In the genomic region with DNA sequence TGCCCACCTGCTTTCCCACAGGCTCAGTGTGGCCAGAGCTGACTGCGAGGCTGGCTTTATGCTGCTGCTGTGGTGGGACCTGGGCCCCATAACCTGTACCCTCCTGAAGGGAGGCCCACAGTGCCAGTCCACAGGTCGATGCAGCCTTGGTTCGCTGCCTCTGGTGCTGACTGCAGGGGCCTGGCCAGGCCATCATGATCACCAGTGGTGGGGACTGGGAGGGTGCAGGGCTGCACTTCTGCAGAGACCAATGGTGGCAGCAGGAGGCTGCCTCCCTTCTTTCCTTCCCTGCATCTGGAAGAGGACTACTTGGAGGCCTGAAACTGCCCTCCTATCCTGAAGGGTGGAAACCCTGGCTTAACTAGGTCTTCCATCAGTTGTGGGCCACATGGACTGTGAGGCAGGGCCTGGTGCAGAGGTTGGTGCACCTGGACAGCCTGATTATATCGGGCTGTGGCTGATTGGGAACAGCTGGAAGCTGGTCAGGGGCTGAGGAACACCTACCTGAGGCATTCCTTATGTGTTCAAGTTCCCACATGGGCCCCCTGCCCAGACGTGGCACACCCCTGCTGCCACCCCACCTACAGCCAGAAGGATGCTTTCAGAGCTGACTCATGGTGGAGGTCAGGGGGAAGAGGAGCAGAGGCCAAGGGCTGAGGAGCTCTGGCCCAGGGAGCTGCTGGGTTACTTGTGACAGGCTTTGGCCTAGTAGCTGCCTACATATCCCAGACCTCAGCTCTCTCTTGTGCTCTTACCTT, we compare ENCODE assay signal across 18 cellular contexts.
"Had no signal": no experiment of that assay in that cellular context is flagged by ENCODE, and none has a peak within 500 bp of the region (broad histone marks: within the 10 kb centered on the region; RNA-seq: fewer than 3 reads in every experiment).

No MANE protein-coding gene starts in this region.

- H3K4me3 ChIP-seq: gastrocnemius medialis, heart right ventricle, thoracic aorta, upper lobe of left lung had no signal

- H3K27ac ChIP-seq: brain microvascular endothelial cell, gastrocnemius medialis, heart right ventricle, neutrophil, thoracic aorta, upper lobe of left lung had no signal

- H3K9me3 ChIP-seq: gastrocnemius medialis, heart right ventricle, neutrophil, thoracic aorta, upper lobe of left lung had no signal

- H3K36me3 Mint-ChIP-seq: natural killer cell had no signal

- H3K9me3 Mint-ChIP-seq: natural killer cell had no signal

- H3K4me3 Mint-ChIP-seq: activated CD4-positive, alpha-beta T cell treated with anti-CD3 and anti-CD28 coated beads for 36 hours; activated naive CD4-positive, alpha-beta T cell treated with anti-CD3 and anti-CD28 coated beads, Interleukin-2, amount 10 ng/mL, durations not matched to agents 7 days and 5 days; natural killer cell had no signal

- H3K27ac Mint-ChIP-seq: activated CD4-positive, alpha-beta T cell treated with anti-CD3 and anti-CD28 coated beads for 36 hours; activated naive CD4-positive, alpha-beta T cell treated with anti-CD3 and anti-CD28 coated beads, Interleukin-2, amount 10 ng/mL, durations not matched to agents 7 days and 5 days; natural killer cell; progenitor cell of endocrine pancreas had no signal

- ATAC-seq: activated CD4-positive, alpha-beta T cell treated with anti-CD3 and anti-CD28 coated beads for 36 hours; esophagus mucosa; gastrocnemius medialis; heart right ventricle; natural killer cell had no signal

- DNase-seq: activated CD4-positive, alpha-beta T cell treated with anti-CD3 and anti-CD28 coated beads for 36 hours; activated CD4-positive, alpha-beta T cell treated with anti-CD3 and anti-CD28 coated beads, Interleukin-2, amount 50 U/mL, for 48 hours; activated effector memory CD4-positive, alpha-beta T cell treated with Interleukin-2 at 50 U/mL for 16 hours; activated naive CD4-positive, alpha-beta T cell treated with anti-CD3 and anti-CD28 coated beads, Interleukin-2, amount 10 ng/mL, durations not matched to agents 7 days and 5 days; activated T-cell treated with anti-CD3 and anti-CD28 coated beads, Interleukin-2, amount 50 U/mL, for 48 hours; aorta; brain microvascular endothelial cell; effector CD8-positive, alpha-beta T cell; gastrocnemius medialis; heart right ventricle; kidney glomerular epithelial cell; natural killer cell; T-helper 2 cell had no signal

- H3K27me3 Mint-ChIP-seq: activated CD4-positive, alpha-beta T cell treated with anti-CD3 and anti-CD28 coated beads for 36 hours; activated naive CD4-positive, alpha-beta T cell treated with anti-CD3 and anti-CD28 coated beads, Interleukin-2, amount 10 ng/mL, durations not matched to agents 7 days and 5 days had no signal

- H3K27me3 ChIP-seq: brain microvascular endothelial cell, gastrocnemius medialis, heart right ventricle, upper lobe of left lung had no signal

- H3K4me1 Mint-ChIP-seq: activated naive CD4-positive, alpha-beta T cell treated with anti-CD3 and anti-CD28 coated beads, Interleukin-2, amount 10 ng/mL, durations not matched to agents 7 days and 5 days; natural killer cell had no signal

- H3K4me1 ChIP-seq: gastrocnemius medialis, heart right ventricle, upper lobe of left lung had no signal
